Comparison of ENCODE assay signal across 8 cellular contexts in the genomic region with DNA sequence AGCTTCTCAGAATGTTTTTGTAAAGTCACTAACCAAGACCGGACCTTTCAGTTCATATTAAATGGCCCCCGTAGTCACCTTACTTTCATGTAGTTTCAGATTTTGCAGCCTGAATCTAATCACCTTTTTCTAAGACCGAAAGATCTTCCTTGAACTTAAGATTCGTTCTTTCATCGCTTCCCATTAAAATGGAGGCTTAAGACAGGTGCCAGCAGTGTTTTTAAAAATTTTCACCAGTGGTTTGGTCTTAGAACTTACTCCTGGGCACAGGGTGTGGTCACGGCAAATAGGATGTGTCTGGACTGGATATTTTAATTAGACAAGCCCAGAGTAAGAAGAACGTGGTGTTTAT. TPM values are rescaled to one million over a fixed set of nuclear protein-coding genes. Genes with fewer than 3 reads are reported as not detected.
DNase-seq lines count a peak whose midpoint lies in the region; ATAC-seq, FAIRE-seq and TF ChIP-seq lines count a peak whose summit lies in the region.

No MANE protein-coding gene starts in this region.

- TF ChIP-seq CTCF in GM12864 (IDR thresholded peaks at IDR 0.05; ENCODE audit: low read depth, low read length, missing control alignments) = no peak
- TF ChIP-seq CTCF in PC-3 (conservative IDR thresholded peaks at IDR 0.05; ENCODE audit: low read depth, low read length) = no peak
- no peak for TF ChIP-seq CTCF in endothelial cell of umbilical vein (IDR thresholded peaks at IDR 0.05; ENCODE audit: extremely low read depth in 1 of 2, insufficient read depth in 1 of 2, low read depth in 1 of 2, low read length in 2 of 2)
- no peak for TF ChIP-seq CTCF in nephron (IDR thresholded peaks at IDR 0.05; ENCODE audit: unreplicated experiment in 3 of 3)

- DNase-seq in GM12864 (ENCODE audit: low read depth) = no peak
- no peak for DNase-seq in PC-3
- DNase-seq in endothelial cell of umbilical vein (ENCODE audit: low read depth, low spot score) = no peak
- no peak for DNase-seq in globus pallidus (ENCODE audit: low spot score)
- DNase-seq in activated CD8-positive, alpha-beta memory T cell treated with anti-CD3 and anti-CD28 coated beads, Interleukin-2, amount 50 U/mL, for 4 hours = no peak
- no peak for DNase-seq in SIG-M5 (lab: John Stamatoyannopoulos, UW)

- no peaks in the 10 kb centered on the region for H3K9me2 ChIP-seq in PC-3 (replicated peaks; ENCODE audit: low read length)

- H3K36me3 Mint-ChIP-seq in nephron (ENCODE audit: low read depth) = peaks cover 55% of the 10 kb centered on the region

- H3K27ac Mint-ChIP-seq in nephron = peak overlapping the region; percentile 99 to 100 (median 99)

- H3K4me2 ChIP-seq in PC-3 (ENCODE audit: low read length) (peak overlapping the region; percentile 89), endothelial cell of umbilical vein (ENCODE audit: insufficient read depth, low read length) (peak overlapping the region; percentile 80)

- no peaks in the 10 kb centered on the region for H3F3A ChIP-seq in PC-3 (ENCODE audit: low read length, unreplicated experiment)

- H3K79me2 ChIP-seq in PC-3 (ENCODE audit: low read length) (peaks cover 61% of the 10 kb centered on the region), endothelial cell of umbilical vein (ENCODE audit: control insufficient read depth, insufficient read depth, low read length) (peaks cover 56% of the 10 kb centered on the region)

- peaks cover 52% of the 10 kb centered on the region for H3K36me3 ChIP-seq in PC-3 (ENCODE audit: low read depth, low read length)
- H3K36me3 ChIP-seq in endothelial cell of umbilical vein (ENCODE audit: control insufficient read depth in 2 of 2, extremely low read depth in 1 of 2, insufficient read depth in 2 of 2, low read length in 2 of 2) = peaks cover 21 to 22% of the 10 kb centered on the region in 2 experiments

- no peaks in the 10 kb centered on the region for H3K27me3 Mint-ChIP-seq in nephron (ENCODE audit: low read depth)

- H3K27ac ChIP-seq in PC-3 (ENCODE audit: low read length) (peak overlapping the region; percentile 75), endothelial cell of umbilical vein (ENCODE audit: insufficient read depth, low read depth, low read length) (peak overlapping the region; percentile 97)

- POLR2A ChIA-PET in PC-3 (lab: Charles Lee; ENCODE audit: unreplicated experiment) (no interaction called here), endothelial cell of umbilical vein (lab: Charles Lee) (no interaction called here)

- no peak overlapping the region for H2AFZ ChIP-seq in PC-3 (ENCODE audit: low read length)
- no peak overlapping the region for H2AFZ ChIP-seq in endothelial cell of umbilical vein (ENCODE audit: low read depth, low read length)

- dilution Hi-C loops in endothelial cell of umbilical vein (cut with MboI; ENCODE audit: extremely low pct_ligation_motif_present, low sequenced_read_pairs) = no loop called here

- H3K4me3 Mint-ChIP-seq in nephron = peak overlapping the region; percentile 95 to 98 (median 95)

- peak overlapping the region; percentile 97 for H3K9ac ChIP-seq in PC-3 (ENCODE audit: low read length)
- H3K9ac ChIP-seq in endothelial cell of umbilical vein (replicated peaks; ENCODE audit: extremely low read depth, insufficient read depth, low read length) = peak overlapping the region; percentile 100

- H3K27me3 ChIP-seq in PC-3 (ENCODE audit: low read length) = no peaks in the 10 kb centered on the region
- no peaks in the 10 kb centered on the region for H3K27me3 ChIP-seq in endothelial cell of umbilical vein (ENCODE audit: control insufficient read depth in 2 of 2, insufficient read depth in 2 of 2, low read length in 2 of 2)

- H3K4me1 ChIP-seq in PC-3 (ENCODE audit: insufficient read depth, low read length) (peaks cover 45% of the 10 kb centered on the region), endothelial cell of umbilical vein (ENCODE audit: control insufficient read depth, extremely low read depth, insufficient read depth, low read length) (peaks cover 28% of the 10 kb centered on the region)

- H4K20me1 ChIP-seq in PC-3 (ENCODE audit: low read length) (peaks cover 54% of the 10 kb centered on the region), endothelial cell of umbilical vein (replicated peaks; ENCODE audit: control insufficient read depth, extremely low read depth, insufficient read depth, low read length) (peaks cover 25% of the 10 kb centered on the region)

- no peak for FAIRE-seq in endothelial cell of umbilical vein (lab: Jason Lieb, UNC)

- ATAC-seq in PC-3 (no peak), HG03108 (IDR thresholded peaks at IDR 0.05; ENCODE audit: unreplicated experiment) (no peak)

- no peaks in the 10 kb centered on the region for H3K9me3 ChIP-seq in PC-3 (ENCODE audit: low read length)
- no peaks in the 10 kb centered on the region for H3K9me3 ChIP-seq in endothelial cell of umbilical vein (replicated peaks; ENCODE audit: control insufficient read depth, insufficient read depth, low read length)

- CTCF ChIA-PET in PC-3 (lab: Charles Lee) (no interaction called here), endothelial cell of umbilical vein (lab: Charles Lee) (interaction anchor here (1.0 kb wide), 1 partner anchor 20 kb away, joined by 3 read pairs; no protein-coding TSS in a partner anchor)

- intact Hi-C loops in PC-3 (cut with micrococcal nuclease) (loop anchor here (1.0 to 2.0 kb wide), 4 partner anchors 18 to 171 kb away; a partner anchor contains a TSS), endothelial cell of umbilical vein (cut with micrococcal nuclease) (loop anchor here (1.0 to 5.0 kb wide), 3 partner anchors 47 to 171 kb away; a partner anchor contains a TSS)

- peaks cover 33% of the 10 kb centered on the region for H3K4me1 Mint-ChIP-seq in nephron

- H3K4me3 ChIP-seq in GM12864 (ENCODE audit: low read depth, low read length) (peak overlapping the region; percentile 96), PC-3 (ENCODE audit: low read length) (peak overlapping the region; percentile 88), endothelial cell of umbilical vein (replicated peaks in 1 of 3; ENCODE audit: insufficient read depth in 1 of 3, low read depth in 1 of 3, low read length in 3 of 3) (peak overlapping the region; percentile 76 to 100 (median 100))

- TF ChIP-seq POLR2A in endothelial cell of umbilical vein (IDR thresholded peaks at IDR 0.05; ENCODE audit: low read depth, low read length) = no peak

- H3K9me1 ChIP-seq in endothelial cell of umbilical vein (replicated peaks; ENCODE audit: control insufficient read depth, extremely low read depth, insufficient read depth, low read length) = no peaks in the 10 kb centered on the region

- BruUV-seq in PC-3 (replicated peaks; lab: Mats Ljungman, UMichigan) (no TSS peak), endothelial cell of umbilical vein (replicated peaks; lab: Mats Ljungman, UMichigan) (TSS peak; percentile 29)

- H3K9me3 Mint-ChIP-seq in nephron = peaks cover 2% of the 10 kb centered on the region

TF ChIP-seq in endothelial cell of umbilical vein, 7 proteins besides CTCF, POLR2A, EP300 and RAD21:
- no peak for TF ChIP-seq JUN (IDR thresholded peaks at IDR 0.05; ENCODE audit: borderline replicate concordance, insufficient read depth, insufficient read length, low read depth)
- no peak for TF ChIP-seq GATA2 (IDR thresholded peaks at IDR 0.05; ENCODE audit: insufficient read depth, insufficient read length, low read depth, low read length)
- no peak for TF ChIP-seq FOS (IDR thresholded peaks at IDR 0.05; ENCODE audit: borderline replicate concordance, insufficient read depth, low read length)
- TF ChIP-seq POLR2AphosphoS5 (IDR thresholded peaks at IDR 0.05; ENCODE audit: insufficient read depth, low read depth, low read length) = no peak
- no peak for TF ChIP-seq EZH2 (IDR thresholded peaks at IDR 0.05; ENCODE audit: borderline replicate concordance, low read depth, low read length, severe bottlenecking)
- TF ChIP-seq MYC (IDR thresholded peaks at IDR 0.05; ENCODE audit: low read depth, low read length) = no peak
- TF ChIP-seq, protein P1, sequence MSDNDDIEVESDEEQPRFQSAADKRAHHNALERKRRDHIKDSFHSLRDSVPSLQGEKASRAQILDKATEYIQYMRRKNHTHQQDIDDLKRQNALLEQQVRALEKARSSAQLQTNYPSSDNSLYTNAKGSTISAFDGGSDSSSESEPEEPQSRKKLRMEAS (IDR thresholded peaks at IDR 0.05; ENCODE audit: insufficient read depth, insufficient read length) = no peak

RNA-seq across cellular contexts. Expression of a gene that starts 0.6 kb away (rescaled TPM):
- total RNA-seq in PC-3 (2014; rRNA removed) (206 and 297 TPM in 2 replicates), endothelial cell of umbilical vein (393 and 422 TPM in 2 replicates)
- polyA plus RNA-seq in endothelial cell of umbilical vein = 308 and 317 TPM in 2 replicates
- polyA plus RNA-seq in endothelial cell of umbilical vein (2011; cell fraction: cytosol; rRNA removed) = 335 and 360 TPM in 2 replicates
- polyA plus RNA-seq in endothelial cell of umbilical vein (2011; cell fraction: nucleus; rRNA removed) = 386 and 564 TPM in 2 replicates
- 335 and 360 TPM in 2 replicates for polyA plus RNA-seq in endothelial cell of umbilical vein (2012)
- 197 and 229 TPM in 2 replicates for polyA minus RNA-seq in endothelial cell of umbilical vein
- polyA minus RNA-seq in endothelial cell of umbilical vein (2011; cell fraction: cytosol; rRNA and poly(A)+ RNA removed) = 109 TPM
- polyA minus RNA-seq in endothelial cell of umbilical vein (2011; cell fraction: nucleus; rRNA and poly(A)+ RNA removed) = 251 and 283 TPM in 2 replicates

RNA-seq across cellular contexts. Expression of a gene that starts 47.5 kb away (rescaled TPM):
- 25.7 and 26.9 TPM in 2 replicates for total RNA-seq in PC-3 (2014; rRNA removed)
- total RNA-seq in endothelial cell of umbilical vein = 26.9 and 30.3 TPM in 2 replicates
- 10.1 and 10.2 TPM in 2 replicates for polyA plus RNA-seq in endothelial cell of umbilical vein
- polyA plus RNA-seq in endothelial cell of umbilical vein (2011; cell fraction: cytosol; rRNA removed) = 12.0 and 12.3 TPM in 2 replicates
- 34.5 and 41.1 TPM in 2 replicates for polyA plus RNA-seq in endothelial cell of umbilical vein (2011; cell fraction: nucleus; rRNA removed)
- polyA plus RNA-seq in endothelial cell of umbilical vein (2012) = 18.6 and 24.8 TPM in 2 replicates
- 11.3 and 12.7 TPM in 2 replicates for polyA minus RNA-seq in endothelial cell of umbilical vein
- 11.2 TPM for polyA minus RNA-seq in endothelial cell of umbilical vein (2011; cell fraction: cytosol; rRNA and poly(A)+ RNA removed)
- polyA minus RNA-seq in endothelial cell of umbilical vein (2011; cell fraction: nucleus; rRNA and poly(A)+ RNA removed) = 11.1 and 15.0 TPM in 2 replicates
